11 cellular contexts compared by ENCODE assay signal in genomic region chr15:48358681-48359152, GRCh38. TPM values are rescaled to one million over a fixed set of nuclear protein-coding genes. Genes with fewer than 3 reads are reported as not detected.
DNase-seq lines count a peak whose midpoint lies in the region; ATAC-seq, FAIRE-seq and TF ChIP-seq lines count a peak whose summit lies in the region.
"Had no signal": no experiment of that assay in that cellular context is flagged by ENCODE, and none has a peak within 500 bp of the region (broad histone marks: within the 10 kb centered on the region; RNA-seq: fewer than 3 reads in every experiment).

No MANE protein-coding gene starts in this region.

- ATAC-seq in HG02938 (IDR thresholded peaks at IDR 0.05; ENCODE audit: unreplicated experiment) (peak; percentile 47), esophagus mucosa (no peak), gastrocnemius medialis (no peak), HG03159 (IDR thresholded peaks at IDR 0.05; ENCODE audit: unreplicated experiment) (no peak)
- no peak for ATAC-seq in CD4-positive, alpha-beta T cell (ENCODE audit: poor library complexity)
- ATAC-seq: activated CD8-positive, alpha-beta T cell treated with anti-CD3 and anti-CD28 coated beads for 36 hours had no signal

- H4K20me1 ChIP-seq in BLaER1 treated with 17β-estradiol and CSF1 and Interleukin-3, amounts not matched to agents 10 nM and 100 nM, result no peaks in the 10 kb centered on the region
- H4K20me1 ChIP-seq in astrocyte (ENCODE audit: insufficient read depth, low read length), result no peaks in the 10 kb centered on the region

- TF ChIP-seq POLR2A in gastrocnemius medialis (IDR thresholded peaks at IDR 0.05), result no peak

- no peaks in the 10 kb centered on the region for H3K79me2 ChIP-seq in astrocyte (ENCODE audit: insufficient read depth, low read length)
- H3K79me2 ChIP-seq: parathyroid adenoma had no signal

- no peak overlapping the region for H2AFZ ChIP-seq in astrocyte (ENCODE audit: low read depth, low read length)
- H2AFZ ChIP-seq: parathyroid adenoma had no signal

- no peaks in the 10 kb centered on the region for H3K27me3 ChIP-seq in BLaER1 treated with 17β-estradiol and CSF1 and Interleukin-3, amounts not matched to agents 10 nM and 100 nM
- H3K27me3 ChIP-seq in astrocyte (ENCODE audit: insufficient read depth, low read length), result no peaks in the 10 kb centered on the region
- no peaks in the 10 kb centered on the region for H3K27me3 ChIP-seq in gastrocnemius medialis
- no peaks in the 10 kb centered on the region for H3K27me3 ChIP-seq in CD4-positive, alpha-beta T cell (ENCODE audit: control insufficient read depth, insufficient read depth, low read length)

- peaks cover 8% of the 10 kb centered on the region for H3K9me3 Mint-ChIP-seq in astrocyte (ENCODE audit: unreplicated experiment)
- H3K9me3 Mint-ChIP-seq in CD4-positive, alpha-beta T cell, result no peaks in the 10 kb centered on the region
- H3K9me3 Mint-ChIP-seq: activated CD8-positive, alpha-beta T cell treated with anti-CD3 and anti-CD28 coated beads for 36 hours had no signal

- peak overlapping the region; percentile 1 for H3K27ac Mint-ChIP-seq in astrocyte (ENCODE audit: unreplicated experiment)
- no peak overlapping the region for H3K27ac Mint-ChIP-seq in CD4-positive, alpha-beta T cell
- H3K27ac Mint-ChIP-seq: activated CD8-positive, alpha-beta T cell treated with anti-CD3 and anti-CD28 coated beads for 36 hours had no signal

- H3K4me3 ChIP-seq in BLaER1 treated with 17β-estradiol and CSF1 and Interleukin-3, amounts not matched to agents 10 nM and 100 nM, result no peak overlapping the region
- H3K4me3 ChIP-seq in astrocyte (ENCODE audit: insufficient read depth, low read depth, low read length), result no peak overlapping the region
- H3K4me3 ChIP-seq in mesodermal cell (ENCODE audit: extremely low read depth, insufficient read depth, low read length, poor library complexity, severe bottlenecking), result no peak overlapping the region
- no peak overlapping the region for H3K4me3 ChIP-seq in gastrocnemius medialis

- in situ Hi-C loops in gastrocnemius medialis (cut with MboI; ENCODE audit: low sequenced_read_pairs in 4 of 4), result loop anchor here (10.0 to 25.0 kb wide), 3 partner anchors 279 to 454 kb away; partner anchors contain the start of genes CEP152 (in 3 of the 4) and FBN1 (in 2 of the 4)

- H3K4me2 ChIP-seq in BLaER1 treated with 17β-estradiol and CSF1 and Interleukin-3, amounts not matched to agents 10 nM and 100 nM, result peak overlapping the region in 9 of 11 experiments; percentile 13 to 58 (median 19); a peak in 12 of 22 replicates
- peak overlapping the region; percentile 32 for H3K4me2 ChIP-seq in astrocyte (ENCODE audit: low read length)

- peak overlapping the region in 2 of 11 experiments; percentile 19 to 26; a peak in 3 of 22 replicates for H3K27ac ChIP-seq in BLaER1 treated with 17β-estradiol and CSF1 and Interleukin-3, amounts not matched to agents 10 nM and 100 nM
- H3K27ac ChIP-seq in astrocyte (ENCODE audit: low read depth, low read length), result peak overlapping the region; percentile 20
- H3K27ac ChIP-seq in mesodermal cell (ENCODE audit: low read depth, low read length, severe bottlenecking), result peak overlapping the region; percentile 25
- H3K27ac ChIP-seq in gastrocnemius medialis, result peak overlapping the region in 2 of 4 donors; percentile 14 to 51
- no peak overlapping the region for H3K27ac ChIP-seq in CD4-positive, alpha-beta T cell (ENCODE audit: low read depth, low read length)
- H3K27ac ChIP-seq: C4-2B, parathyroid adenoma had no signal

- H3K4me1 ChIP-seq in BLaER1 treated with 17β-estradiol and CSF1 and Interleukin-3, amounts not matched to agents 10 nM and 100 nM, result peaks cover 8 to 19% (median 10%) of the 10 kb centered on the region in 10 experiments; a peak in 18 of 20 replicates
- H3K4me1 ChIP-seq in astrocyte (ENCODE audit: insufficient read depth, low read length) (peaks cover 16% of the 10 kb centered on the region), mesodermal cell (ENCODE audit: control insufficient read depth, insufficient read depth, low read length, poor library complexity, severe bottlenecking) (peaks cover 16% of the 10 kb centered on the region), gastrocnemius medialis (no peaks in the 10 kb centered on the region)
- H3K4me1 ChIP-seq: parathyroid adenoma had no signal

- H3K36me3 ChIP-seq in BLaER1 treated with 17β-estradiol and CSF1 and Interleukin-3, amounts not matched to agents 10 nM and 100 nM, result no peaks in the 10 kb centered on the region
- no peaks in the 10 kb centered on the region for H3K36me3 ChIP-seq in astrocyte (ENCODE audit: insufficient read depth, low read length)
- H3K36me3 ChIP-seq in mesodermal cell (ENCODE audit: control insufficient read depth, insufficient read depth, low read length), result no peaks in the 10 kb centered on the region
- no peaks in the 10 kb centered on the region for H3K36me3 ChIP-seq in gastrocnemius medialis

- peak; percentile 80 for FAIRE-seq in astrocyte (lab: Jason Lieb, UNC)

- H3K9ac ChIP-seq in BLaER1 treated with 17β-estradiol and CSF1 and Interleukin-3, amounts not matched to agents 10 nM and 100 nM, result peak overlapping the region in 3 of 11 experiments; percentile 1 to 40 (median 13); a peak in 2 of 22 replicates
- H3K9ac ChIP-seq in astrocyte (ENCODE audit: low read length), result peak overlapping the region; percentile 19
- H3K9ac ChIP-seq: parathyroid adenoma had no signal

- H3K4me3 Mint-ChIP-seq in astrocyte (ENCODE audit: unreplicated experiment), result no peak overlapping the region
- no peak overlapping the region for H3K4me3 Mint-ChIP-seq in CD4-positive, alpha-beta T cell
- H3K4me3 Mint-ChIP-seq: activated CD8-positive, alpha-beta T cell treated with anti-CD3 and anti-CD28 coated beads for 36 hours had no signal

- H3K4me1 Mint-ChIP-seq in astrocyte (ENCODE audit: low read depth, unreplicated experiment), result peaks cover 15% of the 10 kb centered on the region
- peaks cover 10% of the 10 kb centered on the region for H3K4me1 Mint-ChIP-seq in CD4-positive, alpha-beta T cell (ENCODE audit: low read depth)

- H3K36me3 Mint-ChIP-seq in astrocyte (ENCODE audit: low read depth, unreplicated experiment), result no peaks in the 10 kb centered on the region
- H3K36me3 Mint-ChIP-seq in CD4-positive, alpha-beta T cell (ENCODE audit: low read depth), result no peaks in the 10 kb centered on the region

- no peaks in the 10 kb centered on the region for H3K27me3 Mint-ChIP-seq in astrocyte (ENCODE audit: low read depth, unreplicated experiment)
- no peaks in the 10 kb centered on the region for H3K27me3 Mint-ChIP-seq in CD4-positive, alpha-beta T cell
- H3K27me3 Mint-ChIP-seq: activated CD8-positive, alpha-beta T cell treated with anti-CD3 and anti-CD28 coated beads for 36 hours had no signal

- CTCF ChIA-PET in CD4-positive, alpha-beta T cell (lab: Charles Lee), result interaction anchor here (1.0 kb wide), 1 partner anchor 10 kb away, joined by 3 read pairs; no protein-coding TSS in a partner anchor

- TF ChIP-seq CTCF in astrocyte (IDR thresholded peaks at IDR 0.05; ENCODE audit: insufficient read depth, low read depth, low read length) (no peak), gastrocnemius medialis (IDR thresholded peaks at IDR 0.05 in 4 of 5, conservative IDR thresholded peaks at IDR 0.05 in 1 of 5) (no peak)
- TF ChIP-seq CTCF in CD4-positive, alpha-beta T cell (IDR thresholded peaks at IDR 0.05), result no peak

- intact Hi-C loops in gastrocnemius medialis (cut with DNase I; ENCODE audit: low total_unique reads), result loop anchor here (5.0 to 10.0 kb wide), 3 partner anchors 279 to 496 kb away; no protein-coding TSS in a partner anchor
- intact Hi-C loops in CD4-positive, alpha-beta T cell (cut with DNase I, micrococcal nuclease), result loop anchor here in 1 of 2 experiments (5.0 kb wide), 2 partner anchors 444 to 1064 kb away; partner anchors contain the start of gene FGF7

- DNase-seq in astrocyte (ENCODE audit: low read depth) (peak; percentile 39), gastrocnemius medialis (no peak)
- no peak for DNase-seq in CD4-positive, alpha-beta T cell
- DNase-seq: activated CD8-positive, alpha-beta T cell treated with anti-CD3 and anti-CD28 coated beads for 36 hours had no signal

- H3K9me3 ChIP-seq in BLaER1 treated with 17β-estradiol and CSF1 and Interleukin-3, amounts not matched to agents 10 nM and 100 nM (replicated peaks in 1 of 11), result no peaks in the 10 kb centered on the region
- H3K9me3 ChIP-seq in astrocyte (ENCODE audit: insufficient read depth, low read depth, low read length) (no peaks in the 10 kb centered on the region), mesodermal cell (ENCODE audit: control insufficient read depth, low read length) (peaks cover 4% of the 10 kb centered on the region), gastrocnemius medialis (no peaks in the 10 kb centered on the region)
- H3K9me3 ChIP-seq in CD4-positive, alpha-beta T cell (ENCODE audit: control insufficient read depth, low read length), result no peaks in the 10 kb centered on the region

- no CpG with 5 or more reads among the region's 3 CpGs for WGBS in mesodermal cell (ENCODE audit: insufficient coverage in 2 of 2), 2 experiments

- POLR2A ChIA-PET in CD4-positive, alpha-beta T cell (lab: Charles Lee), result no interaction called here

RNA-seq across cellular contexts. Expression of gene DUT, which starts 27.5 kb away (rescaled TPM):
- total RNA-seq in astrocyte (41.4 and 45.8 TPM in 2 replicates), esophagus mucosa (68.7 TPM), gastrocnemius medialis (10 to 100 TPM; 40.0 to 73.0 (median 45.0) TPM)
- polyA plus RNA-seq in mesodermal cell (2013, experiment 1 of 2), result 88.8 TPM
- 99.8 TPM for polyA plus RNA-seq in mesodermal cell (2013, experiment 2 of 2)
- 10 to 100 TPM; 60.7 to 65.3 TPM for total RNA-seq in CD4-positive, alpha-beta T cell
